In the genomic region with DNA sequence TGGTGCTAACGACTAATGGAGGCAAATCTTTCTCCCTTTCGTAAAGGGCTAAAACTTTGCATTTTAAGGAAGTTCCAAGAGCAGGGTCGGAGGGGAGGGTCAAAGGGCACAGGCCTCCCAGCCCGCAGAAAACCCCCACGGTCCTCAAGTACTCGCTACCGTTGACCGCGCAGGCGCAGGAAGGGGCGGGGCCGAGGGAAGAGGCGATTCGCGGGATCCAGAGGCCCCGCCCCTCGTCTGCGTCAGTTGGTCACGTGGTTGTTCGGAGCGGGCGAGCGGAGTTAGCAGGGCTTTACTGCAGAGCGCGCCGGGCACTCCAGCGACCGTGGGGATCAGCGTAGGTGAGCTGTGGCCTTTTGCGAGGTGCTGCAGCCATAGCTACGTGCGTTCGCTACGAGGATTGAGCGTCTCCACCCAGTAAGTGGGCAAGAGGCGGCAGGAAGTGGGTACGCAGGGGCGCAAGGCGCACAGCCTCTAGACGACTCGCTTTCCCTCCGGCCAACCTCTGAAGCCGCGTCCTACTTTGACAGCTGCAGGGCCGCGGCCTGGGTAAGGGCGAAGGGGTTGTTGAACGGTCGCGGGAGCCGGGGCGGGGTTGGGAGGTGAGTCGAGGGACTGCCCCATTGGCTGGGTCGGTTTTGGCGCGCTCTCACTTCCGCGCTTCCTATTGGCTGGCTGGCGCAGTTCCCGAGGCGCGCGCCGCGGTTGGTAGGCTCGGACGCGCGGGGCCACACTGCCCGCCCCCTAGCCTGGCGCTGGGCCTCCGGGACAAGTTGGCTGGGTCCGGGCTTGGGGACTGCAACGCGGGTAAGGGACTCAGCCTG, we compare ENCODE assay signal across 1 cellular context.
TF ChIP-seq lines count a peak whose summit lies in the region.

A gene (plus strand): TSS at position 242 of the 824 bp plus-strand sequence. CDS start 2,310 bp downstream, outside the sequence.

TF ChIP-seq in HepG2, 621 proteins besides CTCF, POLR2A, EP300 and RAD21 (continued from another document and continues in another):
- TF ChIP-seq, protein P1, sequence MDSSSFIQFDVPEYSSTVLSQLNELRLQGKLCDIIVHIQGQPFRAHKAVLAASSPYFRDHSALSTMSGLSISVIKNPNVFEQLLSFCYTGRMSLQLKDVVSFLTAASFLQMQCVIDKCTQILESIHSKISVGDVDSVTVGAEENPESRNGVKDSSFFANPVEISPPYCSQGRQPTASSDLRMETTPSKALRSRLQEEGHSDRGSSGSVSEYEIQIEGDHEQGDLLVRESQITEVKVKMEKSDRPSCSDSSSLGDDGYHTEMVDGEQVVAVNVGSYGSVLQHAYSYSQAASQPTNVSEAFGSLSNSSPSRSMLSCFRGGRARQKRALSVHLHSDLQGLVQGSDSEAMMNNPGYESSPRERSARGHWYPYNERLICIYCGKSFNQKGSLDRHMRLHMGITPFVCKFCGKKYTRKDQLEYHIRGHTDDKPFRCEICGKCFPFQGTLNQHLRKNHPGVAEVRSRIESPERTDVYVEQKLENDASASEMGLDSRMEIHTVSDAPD (CRISPR knock-in tag; IDR thresholded peaks at IDR 0.05), result peak; percentile 19; the same call in 1 of the 2 replicates
- TF ChIP-seq, protein P2, sequence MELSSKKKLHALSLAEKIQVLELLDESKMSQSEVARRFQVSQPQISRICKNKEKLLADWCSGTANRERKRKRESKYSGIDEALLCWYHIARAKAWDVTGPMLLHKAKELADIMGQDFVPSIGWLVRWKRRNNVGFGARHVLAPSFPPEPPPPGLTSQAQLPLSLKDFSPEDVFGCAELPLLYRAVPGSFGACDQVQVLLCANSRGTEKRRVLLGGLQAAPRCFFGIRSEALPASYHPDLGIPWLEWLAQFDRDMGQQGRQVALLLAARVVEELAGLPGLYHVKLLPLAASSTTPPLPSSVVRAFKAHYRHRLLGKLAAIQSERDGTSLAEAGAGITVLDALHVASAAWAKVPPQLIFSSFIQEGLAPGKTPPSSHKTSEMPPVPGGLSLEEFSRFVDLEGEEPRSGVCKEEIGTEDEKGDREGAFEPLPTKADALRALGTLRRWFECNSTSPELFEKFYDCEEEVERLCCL (CRISPR knock-in tag; IDR thresholded peaks at IDR 0.05; ENCODE audit: borderline replicate concordance), result peak; percentile 91; the same call in 1 of the 2 replicates
- peak; percentile 99 for TF ChIP-seq TAF1 (CRISPR knock-in tag; IDR thresholded peaks at IDR 0.05)
- TF ChIP-seq PHB2 (IDR thresholded peaks at IDR 0.05; ENCODE audit: partially characterized antibody), result no peak
- TF ChIP-seq, protein P3, sequence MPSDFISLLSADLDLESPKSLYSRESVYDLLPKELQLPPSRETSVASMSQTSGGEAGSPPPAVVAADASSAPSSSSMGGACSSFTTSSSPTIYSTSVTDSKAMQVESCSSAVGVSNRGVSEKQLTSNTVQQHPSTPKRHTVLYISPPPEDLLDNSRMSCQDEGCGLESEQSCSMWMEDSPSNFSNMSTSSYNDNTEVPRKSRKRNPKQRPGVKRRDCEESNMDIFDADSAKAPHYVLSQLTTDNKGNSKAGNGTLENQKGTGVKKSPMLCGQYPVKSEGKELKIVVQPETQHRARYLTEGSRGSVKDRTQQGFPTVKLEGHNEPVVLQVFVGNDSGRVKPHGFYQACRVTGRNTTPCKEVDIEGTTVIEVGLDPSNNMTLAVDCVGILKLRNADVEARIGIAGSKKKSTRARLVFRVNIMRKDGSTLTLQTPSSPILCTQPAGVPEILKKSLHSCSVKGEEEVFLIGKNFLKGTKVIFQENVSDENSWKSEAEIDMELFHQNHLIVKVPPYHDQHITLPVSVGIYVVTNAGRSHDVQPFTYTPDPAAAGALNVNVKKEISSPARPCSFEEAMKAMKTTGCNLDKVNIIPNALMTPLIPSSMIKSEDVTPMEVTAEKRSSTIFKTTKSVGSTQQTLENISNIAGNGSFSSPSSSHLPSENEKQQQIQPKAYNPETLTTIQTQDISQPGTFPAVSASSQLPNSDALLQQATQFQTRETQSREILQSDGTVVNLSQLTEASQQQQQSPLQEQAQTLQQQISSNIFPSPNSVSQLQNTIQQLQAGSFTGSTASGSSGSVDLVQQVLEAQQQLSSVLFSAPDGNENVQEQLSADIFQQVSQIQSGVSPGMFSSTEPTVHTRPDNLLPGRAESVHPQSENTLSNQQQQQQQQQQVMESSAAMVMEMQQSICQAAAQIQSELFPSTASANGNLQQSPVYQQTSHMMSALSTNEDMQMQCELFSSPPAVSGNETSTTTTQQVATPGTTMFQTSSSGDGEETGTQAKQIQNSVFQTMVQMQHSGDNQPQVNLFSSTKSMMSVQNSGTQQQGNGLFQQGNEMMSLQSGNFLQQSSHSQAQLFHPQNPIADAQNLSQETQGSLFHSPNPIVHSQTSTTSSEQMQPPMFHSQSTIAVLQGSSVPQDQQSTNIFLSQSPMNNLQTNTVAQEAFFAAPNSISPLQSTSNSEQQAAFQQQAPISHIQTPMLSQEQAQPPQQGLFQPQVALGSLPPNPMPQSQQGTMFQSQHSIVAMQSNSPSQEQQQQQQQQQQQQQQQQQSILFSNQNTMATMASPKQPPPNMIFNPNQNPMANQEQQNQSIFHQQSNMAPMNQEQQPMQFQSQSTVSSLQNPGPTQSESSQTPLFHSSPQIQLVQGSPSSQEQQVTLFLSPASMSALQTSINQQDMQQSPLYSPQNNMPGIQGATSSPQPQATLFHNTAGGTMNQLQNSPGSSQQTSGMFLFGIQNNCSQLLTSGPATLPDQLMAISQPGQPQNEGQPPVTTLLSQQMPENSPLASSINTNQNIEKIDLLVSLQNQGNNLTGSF (CRISPR knock-in tag; IDR thresholded peaks at IDR 0.05), result no peak; the same call in none of the 2 replicates
- peak; percentile 30 for TF ChIP-seq ZNF251 (CRISPR knock-in tag; IDR thresholded peaks at IDR 0.05)
- TF ChIP-seq SP140L (CRISPR knock-in tag; IDR thresholded peaks at IDR 0.05; ENCODE audit: borderline replicate concordance), result no peak
- TF ChIP-seq, protein P4, sequence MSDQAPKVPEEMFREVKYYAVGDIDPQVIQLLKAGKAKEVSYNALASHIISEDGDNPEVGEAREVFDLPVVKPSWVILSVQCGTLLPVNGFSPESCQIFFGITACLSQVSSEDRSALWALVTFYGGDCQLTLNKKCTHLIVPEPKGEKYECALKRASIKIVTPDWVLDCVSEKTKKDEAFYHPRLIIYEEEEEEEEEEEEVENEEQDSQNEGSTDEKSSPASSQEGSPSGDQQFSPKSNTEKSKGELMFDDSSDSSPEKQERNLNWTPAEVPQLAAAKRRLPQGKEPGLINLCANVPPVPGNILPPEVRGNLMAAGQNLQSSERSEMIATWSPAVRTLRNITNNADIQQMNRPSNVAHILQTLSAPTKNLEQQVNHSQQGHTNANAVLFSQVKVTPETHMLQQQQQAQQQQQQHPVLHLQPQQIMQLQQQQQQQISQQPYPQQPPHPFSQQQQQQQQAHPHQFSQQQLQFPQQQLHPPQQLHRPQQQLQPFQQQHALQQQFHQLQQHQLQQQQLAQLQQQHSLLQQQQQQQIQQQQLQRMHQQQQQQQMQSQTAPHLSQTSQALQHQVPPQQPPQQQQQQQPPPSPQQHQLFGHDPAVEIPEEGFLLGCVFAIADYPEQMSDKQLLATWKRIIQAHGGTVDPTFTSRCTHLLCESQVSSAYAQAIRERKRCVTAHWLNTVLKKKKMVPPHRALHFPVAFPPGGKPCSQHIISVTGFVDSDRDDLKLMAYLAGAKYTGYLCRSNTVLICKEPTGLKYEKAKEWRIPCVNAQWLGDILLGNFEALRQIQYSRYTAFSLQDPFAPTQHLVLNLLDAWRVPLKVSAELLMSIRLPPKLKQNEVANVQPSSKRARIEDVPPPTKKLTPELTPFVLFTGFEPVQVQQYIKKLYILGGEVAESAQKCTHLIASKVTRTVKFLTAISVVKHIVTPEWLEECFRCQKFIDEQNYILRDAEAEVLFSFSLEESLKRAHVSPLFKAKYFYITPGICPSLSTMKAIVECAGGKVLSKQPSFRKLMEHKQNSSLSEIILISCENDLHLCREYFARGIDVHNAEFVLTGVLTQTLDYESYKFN (CRISPR knock-in tag; conservative IDR thresholded peaks at IDR 0.05), result peak; percentile 69
- TF ChIP-seq, protein P5, sequence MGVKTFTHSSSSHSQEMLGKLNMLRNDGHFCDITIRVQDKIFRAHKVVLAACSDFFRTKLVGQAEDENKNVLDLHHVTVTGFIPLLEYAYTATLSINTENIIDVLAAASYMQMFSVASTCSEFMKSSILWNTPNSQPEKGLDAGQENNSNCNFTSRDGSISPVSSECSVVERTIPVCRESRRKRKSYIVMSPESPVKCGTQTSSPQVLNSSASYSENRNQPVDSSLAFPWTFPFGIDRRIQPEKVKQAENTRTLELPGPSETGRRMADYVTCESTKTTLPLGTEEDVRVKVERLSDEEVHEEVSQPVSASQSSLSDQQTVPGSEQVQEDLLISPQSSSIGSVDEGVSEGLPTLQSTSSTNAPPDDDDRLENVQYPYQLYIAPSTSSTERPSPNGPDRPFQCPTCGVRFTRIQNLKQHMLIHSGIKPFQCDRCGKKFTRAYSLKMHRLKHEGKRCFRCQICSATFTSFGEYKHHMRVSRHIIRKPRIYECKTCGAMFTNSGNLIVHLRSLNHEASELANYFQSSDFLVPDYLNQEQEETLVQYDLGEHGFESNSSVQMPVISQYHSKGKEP (CRISPR knock-in tag; IDR thresholded peaks at IDR 0.05), result peak; percentile 35; the same call in 1 of the 2 replicates
- TF ChIP-seq MYNN (CRISPR knock-in tag; IDR thresholded peaks at IDR 0.05; ENCODE audit: low read depth), result peak; percentile 74; the same call in 1 of the 2 replicates
- TF ChIP-seq EZH2 (conservative IDR thresholded peaks at IDR 0.05; ENCODE audit: low read depth, low read length), result no peak
- TF ChIP-seq SALL2 (CRISPR knock-in tag; IDR thresholded peaks at IDR 0.05), result peak; percentile 97
- TF ChIP-seq ZSCAN25 (CRISPR knock-in tag; IDR thresholded peaks at IDR 0.05), result peak; percentile 85
- TF ChIP-seq MZF1 (CRISPR knock-in tag; IDR thresholded peaks at IDR 0.05; ENCODE audit: borderline replicate concordance), result no peak
- TF ChIP-seq KAT7 (CRISPR knock-in tag; IDR thresholded peaks at IDR 0.05; ENCODE audit: borderline replicate concordance), result peak; percentile 97
- peak; percentile 96 for TF ChIP-seq ZNF879 (CRISPR knock-in tag; IDR thresholded peaks at IDR 0.05)
- peak; percentile 99; the same call in 1 of the 2 replicates for TF ChIP-seq ZNF598 (CRISPR knock-in tag; IDR thresholded peaks at IDR 0.05; ENCODE audit: borderline replicate concordance)
- TF ChIP-seq GATAD2A (CRISPR knock-in tag; IDR thresholded peaks at IDR 0.05), result peak; percentile 4; the same call in 1 of the 2 replicates
- TF ChIP-seq ZNF124 (CRISPR knock-in tag; IDR thresholded peaks at IDR 0.05), result peak; percentile 50
- TF ChIP-seq RFXANK (CRISPR knock-in tag; IDR thresholded peaks at IDR 0.05), result peak; percentile 91
- TF ChIP-seq SYNCRIP (IDR thresholded peaks at IDR 0.05; ENCODE audit: insufficient read depth, low read depth, low read length), result no peak
- peak; percentile 66; the same call in 2 of the 3 replicates for TF ChIP-seq MXI1 (IDR thresholded peaks at IDR 0.05; ENCODE audit: borderline replicate concordance, low read depth, low read length)
- peak; percentile 95 for TF ChIP-seq NFYB (CRISPR knock-in tag; IDR thresholded peaks at IDR 0.05)
- 0 out of 2 replicates have a peak, but pooled peaks have one; percentile 12 for TF ChIP-seq FOSL1 (CRISPR knock-in tag; IDR thresholded peaks at IDR 0.05; ENCODE audit: borderline replicate concordance)
- TF ChIP-seq YEATS4 (CRISPR knock-in tag; IDR thresholded peaks at IDR 0.05; ENCODE audit: borderline replicate concordance), result peak; percentile 99
- TF ChIP-seq MEIS1 (CRISPR knock-in tag; IDR thresholded peaks at IDR 0.05; ENCODE audit: borderline replicate concordance), result peak; percentile 48; the same call in 1 of the 2 replicates
- TF ChIP-seq, protein P6, sequence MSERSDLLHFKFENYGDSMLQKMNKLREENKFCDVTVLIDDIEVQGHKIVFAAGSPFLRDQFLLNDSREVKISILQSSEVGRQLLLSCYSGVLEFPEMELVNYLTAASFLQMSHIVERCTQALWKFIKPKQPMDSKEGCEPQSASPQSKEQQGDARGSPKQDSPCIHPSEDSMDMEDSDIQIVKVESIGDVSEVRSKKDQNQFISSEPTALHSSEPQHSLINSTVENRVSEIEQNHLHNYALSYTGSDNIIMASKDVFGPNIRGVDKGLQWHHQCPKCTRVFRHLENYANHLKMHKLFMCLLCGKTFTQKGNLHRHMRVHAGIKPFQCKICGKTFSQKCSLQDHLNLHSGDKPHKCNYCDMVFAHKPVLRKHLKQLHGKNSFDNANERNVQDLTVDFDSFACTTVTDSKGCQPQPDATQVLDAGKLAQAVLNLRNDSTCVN (CRISPR knock-in tag; IDR thresholded peaks at IDR 0.05; ENCODE audit: borderline replicate concordance), result no peak; the same call in none of the 2 replicates
- peak; percentile 100 for TF ChIP-seq SAFB2 (CRISPR knock-in tag; IDR thresholded peaks at IDR 0.05; ENCODE audit: borderline replicate concordance, low read depth)
- peak; percentile 65; the same call in 1 of the 2 replicates for TF ChIP-seq ELF3 (CRISPR knock-in tag; IDR thresholded peaks at IDR 0.05)
- TF ChIP-seq, protein P7, sequence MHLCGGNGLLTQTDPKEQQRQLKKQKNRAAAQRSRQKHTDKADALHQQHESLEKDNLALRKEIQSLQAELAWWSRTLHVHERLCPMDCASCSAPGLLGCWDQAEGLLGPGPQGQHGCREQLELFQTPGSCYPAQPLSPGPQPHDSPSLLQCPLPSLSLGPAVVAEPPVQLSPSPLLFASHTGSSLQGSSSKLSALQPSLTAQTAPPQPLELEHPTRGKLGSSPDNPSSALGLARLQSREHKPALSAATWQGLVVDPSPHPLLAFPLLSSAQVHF (CRISPR knock-in tag; IDR thresholded peaks at IDR 0.05), result no peak; the same call in none of the 2 replicates
- TF ChIP-seq SRY (CRISPR knock-in tag; IDR thresholded peaks at IDR 0.05), result peak; percentile 99
- TF ChIP-seq FOXA3 (CRISPR knock-in tag; IDR thresholded peaks at IDR 0.05), result peak; percentile 25; the same call in 1 of the 2 replicates
- TF ChIP-seq AGO1 (IDR thresholded peaks at IDR 0.05; ENCODE audit: low read depth, low read length, poor library complexity, severe bottlenecking), result peak; percentile 85
- TF ChIP-seq, protein P8, sequence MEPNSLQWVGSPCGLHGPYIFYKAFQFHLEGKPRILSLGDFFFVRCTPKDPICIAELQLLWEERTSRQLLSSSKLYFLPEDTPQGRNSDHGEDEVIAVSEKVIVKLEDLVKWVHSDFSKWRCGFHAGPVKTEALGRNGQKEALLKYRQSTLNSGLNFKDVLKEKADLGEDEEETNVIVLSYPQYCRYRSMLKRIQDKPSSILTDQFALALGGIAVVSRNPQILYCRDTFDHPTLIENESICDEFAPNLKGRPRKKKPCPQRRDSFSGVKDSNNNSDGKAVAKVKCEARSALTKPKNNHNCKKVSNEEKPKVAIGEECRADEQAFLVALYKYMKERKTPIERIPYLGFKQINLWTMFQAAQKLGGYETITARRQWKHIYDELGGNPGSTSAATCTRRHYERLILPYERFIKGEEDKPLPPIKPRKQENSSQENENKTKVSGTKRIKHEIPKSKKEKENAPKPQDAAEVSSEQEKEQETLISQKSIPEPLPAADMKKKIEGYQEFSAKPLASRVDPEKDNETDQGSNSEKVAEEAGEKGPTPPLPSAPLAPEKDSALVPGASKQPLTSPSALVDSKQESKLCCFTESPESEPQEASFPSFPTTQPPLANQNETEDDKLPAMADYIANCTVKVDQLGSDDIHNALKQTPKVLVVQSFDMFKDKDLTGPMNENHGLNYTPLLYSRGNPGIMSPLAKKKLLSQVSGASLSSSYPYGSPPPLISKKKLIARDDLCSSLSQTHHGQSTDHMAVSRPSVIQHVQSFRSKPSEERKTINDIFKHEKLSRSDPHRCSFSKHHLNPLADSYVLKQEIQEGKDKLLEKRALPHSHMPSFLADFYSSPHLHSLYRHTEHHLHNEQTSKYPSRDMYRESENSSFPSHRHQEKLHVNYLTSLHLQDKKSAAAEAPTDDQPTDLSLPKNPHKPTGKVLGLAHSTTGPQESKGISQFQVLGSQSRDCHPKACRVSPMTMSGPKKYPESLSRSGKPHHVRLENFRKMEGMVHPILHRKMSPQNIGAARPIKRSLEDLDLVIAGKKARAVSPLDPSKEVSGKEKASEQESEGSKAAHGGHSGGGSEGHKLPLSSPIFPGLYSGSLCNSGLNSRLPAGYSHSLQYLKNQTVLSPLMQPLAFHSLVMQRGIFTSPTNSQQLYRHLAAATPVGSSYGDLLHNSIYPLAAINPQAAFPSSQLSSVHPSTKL (CRISPR knock-in tag; IDR thresholded peaks at IDR 0.05), result peak; percentile 60
- TF ChIP-seq MXD4 (CRISPR knock-in tag; IDR thresholded peaks at IDR 0.05), result peak; percentile 91; the same call in 1 of the 2 replicates
